ENCODE assay signal across 8 cellular contexts in the genomic region with DNA sequence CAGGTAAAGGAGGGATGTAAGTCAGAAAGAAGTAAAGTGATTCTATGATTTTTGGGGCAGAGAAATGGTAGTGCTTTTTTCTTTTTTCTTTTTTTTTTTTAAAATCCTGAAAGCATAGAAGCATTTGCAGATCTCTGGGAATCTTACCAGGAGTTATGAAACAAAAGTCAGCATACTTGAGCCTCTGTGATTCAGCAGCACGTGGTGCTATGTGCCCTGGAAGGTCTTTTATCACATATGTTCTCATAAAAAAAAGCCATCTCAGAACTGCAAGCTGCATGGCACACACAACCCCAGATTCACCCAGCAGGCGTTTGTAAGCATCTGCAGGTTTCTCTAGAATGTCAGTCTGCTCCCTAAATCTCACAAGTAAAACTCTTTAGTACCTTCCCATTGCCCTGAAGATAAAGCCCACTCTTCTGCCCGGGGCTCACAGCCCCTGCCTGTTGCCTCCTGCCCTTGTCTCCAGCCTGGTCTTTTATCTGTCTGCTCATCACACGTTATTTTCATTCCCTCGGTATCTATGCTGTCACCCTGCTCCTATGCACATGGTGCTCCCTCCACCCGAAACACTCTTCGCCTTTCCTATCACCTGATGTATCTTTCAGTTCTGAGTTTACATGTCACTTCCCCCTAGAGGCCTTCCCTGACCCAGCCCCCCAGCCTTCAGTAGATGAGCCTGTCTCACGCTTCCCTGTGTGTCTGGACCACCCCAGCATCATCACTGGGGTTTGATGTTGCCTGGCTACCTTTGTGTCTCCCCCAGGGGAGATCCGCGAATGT.
DNase-seq lines count a peak whose midpoint lies in the region; ATAC-seq and TF ChIP-seq lines count a peak whose summit lies in the region.

No MANE protein-coding gene starts in this region.

- DNase-seq in AG09309 (ENCODE audit: low read depth), result peak; percentile 86
- DNase-seq in fibroblast of pulmonary artery (ENCODE audit: low read depth), result peak; percentile 76
- no peak for DNase-seq in activated naive CD4-positive, alpha-beta T cell treated with Interleukin-2 at 50 U/mL for 16 hours
- no peak for DNase-seq in activated T-cell treated with anti-CD3 and anti-CD28 coated beads, Interleukin-2, amount 50 U/mL, for 48 hours
- no peak for DNase-seq in NCI-H128 (lab: John Stamatoyannopoulos, UW; ENCODE audit: unreplicated experiment)
- no peak for DNase-seq in activated CD4-positive, CD25-positive, alpha-beta regulatory T cell (lab: John Stamatoyannopoulos, UW)

- H3K4me3 ChIP-seq in AG09309 (ENCODE audit: control insufficient read depth, low read depth, low read length), result no peak overlapping the region
- H3K4me3 ChIP-seq in fibroblast of pulmonary artery (replicated peaks; ENCODE audit: low read depth, low read length), result no peak overlapping the region

- ATAC-seq in GM19467 (IDR thresholded peaks at IDR 0.05; ENCODE audit: unreplicated experiment), result peak; percentile 89
- peak; percentile 79 for ATAC-seq in HG03439 (IDR thresholded peaks at IDR 0.05; ENCODE audit: unreplicated experiment)

- TF ChIP-seq CTCF in AG09309 (IDR thresholded peaks at IDR 0.05; ENCODE audit: control insufficient read depth, insufficient read depth, low read depth, low read length, missing control alignments) (no peak), fibroblast of pulmonary artery (IDR thresholded peaks at IDR 0.05; ENCODE audit: low read length, missing control alignments) (no peak)

Comparison
In these comparisons a context has a peak if more than half of its experiments do, and no peak if none do; other contexts are left out.
1. DNase-seq: peak in AG09309 (single experiment) and fibroblast of pulmonary artery (single experiment); none in activated naive CD4-positive, alpha-beta T cell treated with Interleukin-2 at 50 U/mL for 16 hours (single experiment), activated T-cell treated with anti-CD3 and anti-CD28 coated beads, Interleukin-2, amount 50 U/mL, for 48 hours (0 of 2), NCI-H128 (single experiment) and activated CD4-positive, CD25-positive, alpha-beta regulatory T cell (0 of 4).